In genomic region chr11:67420646-67421420, GRCh38 we compare ENCODE assay signal across 1 cellular context.
TF ChIP-seq lines count a peak whose summit lies in the region.

No MANE protein-coding gene starts in this region.

TF ChIP-seq in HepG2, 621 proteins besides CTCF, POLR2A, EP300 and RAD21 (continued from another document and continues in another):
- TF ChIP-seq SKI (IDR thresholded peaks at IDR 0.05; ENCODE audit: partially characterized antibody) (peak; percentile 54), FOXP1 (IDR thresholded peaks at IDR 0.05) (no peak), FOXP1 (CRISPR knock-in tag; IDR thresholded peaks at IDR 0.05) (no peak), SP2 (CRISPR knock-in tag; IDR thresholded peaks at IDR 0.05) (no peak; the same call in 1 of the 2 replicates), MYNN (CRISPR knock-in tag; IDR thresholded peaks at IDR 0.05; ENCODE audit: low read depth) (no peak), HCFC1 (IDR thresholded peaks at IDR 0.05; ENCODE audit: low read depth, low read length) (no peak), HBP1 (CRISPR knock-in tag; IDR thresholded peaks at IDR 0.05; ENCODE audit: low read depth) (0 out of 2 replicates have a peak, but pooled peaks have one; percentile 55), YY1 (IDR thresholded peaks at IDR 0.05; ENCODE audit: insufficient read depth, insufficient replicate concordance, low read depth, low read length) (peak; percentile 11), TFE3 (CRISPR knock-in tag; IDR thresholded peaks at IDR 0.05) (no peak), IRF2 (CRISPR knock-in tag; IDR thresholded peaks at IDR 0.05) (no peak), PHF8 (CRISPR knock-in tag; IDR thresholded peaks at IDR 0.05) (0 out of 2 replicates have a peak, but pooled peaks have one; percentile 20), DBP (CRISPR knock-in tag; IDR thresholded peaks at IDR 0.05; ENCODE audit: not compliant biosample characterization) (no peak), MYPOP (CRISPR knock-in tag; IDR thresholded peaks at IDR 0.05) (peak; percentile 54; the same call in 1 of the 2 replicates), GATA4 (IDR thresholded peaks at IDR 0.05; ENCODE audit: borderline replicate concordance, low read depth) (no peak), HOMEZ (CRISPR knock-in tag; IDR thresholded peaks at IDR 0.05; ENCODE audit: low read depth) (no peak), ZNF317 (CRISPR knock-in tag; IDR thresholded peaks at IDR 0.05) (no peak), AGO2 (optimal IDR thresholded peaks at IDR 0.05; ENCODE audit: low read depth, low read length) (no peak), PLRG1 (conservative IDR thresholded peaks at IDR 0.05) (no peak), ATF3 (CRISPR knock-in tag; IDR thresholded peaks at IDR 0.05) (no peak), ZNF629 (CRISPR knock-in tag; conservative IDR thresholded peaks at IDR 0.05) (no peak), ZBTB33 (CRISPR knock-in tag; IDR thresholded peaks at IDR 0.05) (no peak), JUN (CRISPR knock-in tag; IDR thresholded peaks at IDR 0.05) (no peak), ZSCAN9 (CRISPR knock-in tag; IDR thresholded peaks at IDR 0.05; ENCODE audit: borderline replicate concordance) (no peak), PBX2 (CRISPR knock-in tag; IDR thresholded peaks at IDR 0.05) (no peak), ZKSCAN5 (CRISPR knock-in tag; IDR thresholded peaks at IDR 0.05) (no peak), MEIS1 (CRISPR knock-in tag; IDR thresholded peaks at IDR 0.05; ENCODE audit: borderline replicate concordance) (no peak), TBX3 (IDR thresholded peaks at IDR 0.05; ENCODE audit: borderline replicate concordance) (no peak), ZNF83 (CRISPR knock-in tag; IDR thresholded peaks at IDR 0.05; ENCODE audit: borderline replicate concordance) (no peak), SRSF1 (optimal IDR thresholded peaks at IDR 0.05; ENCODE audit: low read depth, low read length) (no peak), ZSCAN30 (CRISPR knock-in tag; IDR thresholded peaks at IDR 0.05) (no peak), NKX3-1 (CRISPR knock-in tag; IDR thresholded peaks at IDR 0.05) (no peak), RXRB (CRISPR knock-in tag; IDR thresholded peaks at IDR 0.05; ENCODE audit: borderline replicate concordance) (no peak), ZNF30 (CRISPR knock-in tag; IDR thresholded peaks at IDR 0.05) (no peak), MLLT10 (CRISPR knock-in tag; IDR thresholded peaks at IDR 0.05) (no peak), FOXO4 (CRISPR knock-in tag; conservative IDR thresholded peaks at IDR 0.05) (no peak), AKNA (CRISPR knock-in tag; IDR thresholded peaks at IDR 0.05; ENCODE audit: borderline replicate concordance) (no peak), STAT5B (CRISPR knock-in tag; IDR thresholded peaks at IDR 0.05) (no peak), ZKSCAN8 (CRISPR knock-in tag; IDR thresholded peaks at IDR 0.05; ENCODE audit: borderline replicate concordance) (no peak), MIER2 (CRISPR knock-in tag; IDR thresholded peaks at IDR 0.05) (no peak), ZNF615 (CRISPR knock-in tag; IDR thresholded peaks at IDR 0.05; ENCODE audit: borderline replicate concordance) (no peak), GFI1 (CRISPR knock-in tag; IDR thresholded peaks at IDR 0.05; ENCODE audit: borderline replicate concordance) (no peak), ZNF674 (CRISPR knock-in tag; IDR thresholded peaks at IDR 0.05; ENCODE audit: low read depth) (peak; percentile 63; the same call in 1 of the 2 replicates), ZNF780A (CRISPR knock-in tag; IDR thresholded peaks at IDR 0.05) (no peak), BRF2 (CRISPR knock-in tag; IDR thresholded peaks at IDR 0.05) (no peak), MIXL1 (CRISPR knock-in tag; IDR thresholded peaks at IDR 0.05) (no peak), PTBP1 (IDR thresholded peaks at IDR 0.05; ENCODE audit: low read depth, low read length, poor library complexity, severe bottlenecking) (no peak), CENPX (CRISPR knock-in tag; IDR thresholded peaks at IDR 0.05) (no peak), PITX1 (CRISPR knock-in tag; IDR thresholded peaks at IDR 0.05) (no peak), REL (CRISPR knock-in tag; conservative IDR thresholded peaks at IDR 0.05) (no peak)
